ENCODE assay signal across 11 cellular contexts in genomic region chr10:132541601-132542011, GRCh38. TPM values are rescaled to one million over a fixed set of nuclear protein-coding genes. Genes with fewer than 3 reads are reported as not detected.
DNase-seq lines count a peak whose midpoint lies in the region; TF ChIP-seq lines count a peak whose summit lies in the region.
"Had no signal": no experiment of that assay in that cellular context is flagged by ENCODE, and none has a peak within 500 bp of the region (broad histone marks: within the 10 kb centered on the region; RNA-seq: fewer than 3 reads in every experiment).

No MANE protein-coding gene starts in this region.

- H3K36me3 ChIP-seq in osteoblast (ENCODE audit: insufficient read depth, low read length) (peaks cover 3% of the 10 kb centered on the region), Karpas-422 (ENCODE audit: insufficient read depth, low read length) (no peaks in the 10 kb centered on the region)
- H3K36me3 ChIP-seq: ovary, suprapubic skin had no signal

- H3K9me2 ChIP-seq in Karpas-422 (replicated peaks; ENCODE audit: insufficient read depth, low read length), result no peaks in the 10 kb centered on the region

- no peaks in the 10 kb centered on the region for H3K9me3 Mint-ChIP-seq in T-helper 2 cell treated with Interferon-gamma antibody and Interleukin-4, amounts not matched to agents 5 μg/mL and 100 μg/mL, for 36 hours
- H3K9me3 Mint-ChIP-seq in IgD-negative memory B cell, result no peaks in the 10 kb centered on the region
- peaks cover 0 to 3% (median 0%) of the 10 kb centered on the region in 5 experiments for H3K9me3 Mint-ChIP-seq in brain

- peak overlapping the region; percentile 43 for H3K27ac Mint-ChIP-seq in T-helper 2 cell treated with Interferon-gamma antibody and Interleukin-4, amounts not matched to agents 5 μg/mL and 100 μg/mL, for 36 hours
- H3K27ac Mint-ChIP-seq in IgD-negative memory B cell, result peak overlapping the region in 2 of 3 donors; percentile 78 to 84
- peak overlapping the region in 3 of 5 experiments; percentile 63 to 97 (median 77) for H3K27ac Mint-ChIP-seq in brain

- peaks cover 64% of the 10 kb centered on the region for H4K20me1 ChIP-seq in osteoblast (ENCODE audit: insufficient read depth, low read length)
- peaks cover 9% of the 10 kb centered on the region; the same call in 1 of the 2 replicates for H4K20me1 ChIP-seq in Karpas-422 (ENCODE audit: insufficient read depth, low read depth, low read length)

- no peak overlapping the region for H3K9ac ChIP-seq in Karpas-422 (ENCODE audit: low read length)

- H3K79me2 ChIP-seq in osteoblast (ENCODE audit: insufficient read depth, low read length), result peaks cover 74% of the 10 kb centered on the region
- no peaks in the 10 kb centered on the region for H3K79me2 ChIP-seq in Karpas-422 (ENCODE audit: low read length)

- TF ChIP-seq CTCF in brain (conservative IDR thresholded peaks at IDR 0.05) (no peak), osteoblast (IDR thresholded peaks at IDR 0.05; ENCODE audit: extremely low read depth, low read depth, low read length) (no peak)

- H3K27me3 Mint-ChIP-seq in T-helper 2 cell treated with Interferon-gamma antibody and Interleukin-4, amounts not matched to agents 5 μg/mL and 100 μg/mL, for 36 hours (ENCODE audit: low read depth), result no peaks in the 10 kb centered on the region
- H3K27me3 Mint-ChIP-seq in IgD-negative memory B cell (no peaks in the 10 kb centered on the region), brain (no peaks in the 10 kb centered on the region)

- H2AFZ ChIP-seq in osteoblast (ENCODE audit: low read length) (no peak overlapping the region), Karpas-422 (ENCODE audit: low read length) (no peak overlapping the region)

- H3K36me3 Mint-ChIP-seq in T-helper 2 cell treated with Interferon-gamma antibody and Interleukin-4, amounts not matched to agents 5 μg/mL and 100 μg/mL, for 36 hours (ENCODE audit: low read depth), result peaks cover 15% of the 10 kb centered on the region
- H3K36me3 Mint-ChIP-seq in IgD-negative memory B cell, result peaks cover 5% of the 10 kb centered on the region
- H3K36me3 Mint-ChIP-seq in brain, result peaks cover 9% of the 10 kb centered on the region

- H3K4me2 ChIP-seq in osteoblast (ENCODE audit: insufficient read depth, low read length), result no peak overlapping the region
- H3K4me2 ChIP-seq in Karpas-422 (ENCODE audit: low read depth, low read length, poor library complexity, severe bottlenecking), result no peak overlapping the region

- peaks cover 42% of the 10 kb centered on the region for H3K4me1 Mint-ChIP-seq in T-helper 2 cell treated with Interferon-gamma antibody and Interleukin-4, amounts not matched to agents 5 μg/mL and 100 μg/mL, for 36 hours (ENCODE audit: low read depth)
- H3K4me1 Mint-ChIP-seq in IgD-negative memory B cell (peaks cover 35 to 51% (median 43%) of the 10 kb centered on the region in 3 donors), brain (peaks cover 62% of the 10 kb centered on the region)

- H3K27ac ChIP-seq in osteoblast (ENCODE audit: low read depth, low read length) (no peak overlapping the region), Karpas-422 (ENCODE audit: low read length) (no peak overlapping the region)
- H3K27ac ChIP-seq: ovary, suprapubic skin had no signal

- no peaks in the 10 kb centered on the region for H3K9me3 ChIP-seq in osteoblast (ENCODE audit: low read depth, low read length)
- H3K9me3 ChIP-seq in Karpas-422 (ENCODE audit: low read length), result no peaks in the 10 kb centered on the region
- H3K9me3 ChIP-seq: ovary, suprapubic skin had no signal

- H3K4me3 Mint-ChIP-seq in T-helper 2 cell treated with Interferon-gamma antibody and Interleukin-4, amounts not matched to agents 5 μg/mL and 100 μg/mL, for 36 hours, result peak overlapping the region; percentile 93
- peak overlapping the region in 3 of 4 donors; percentile 67 to 87 (median 86) for H3K4me3 Mint-ChIP-seq in IgD-negative memory B cell
- peak overlapping the region in 4 of 5 experiments; percentile 74 to 92 (median 78) for H3K4me3 Mint-ChIP-seq in brain

- no peaks in the 10 kb centered on the region for H3K27me3 ChIP-seq in osteoblast (ENCODE audit: insufficient read depth, low read length)
- H3K27me3 ChIP-seq in Karpas-422 (ENCODE audit: low read length), result no peaks in the 10 kb centered on the region
- H3K27me3 ChIP-seq: ovary, suprapubic skin had no signal

- no peak for DNase-seq in T-helper 2 cell treated with Interferon-gamma antibody and Interleukin-4, amounts not matched to agents 5 μg/mL and 100 μg/mL, for 36 hours (ENCODE audit: low spot score)
- DNase-seq in T-helper 2 cell, result no peak
- DNase-seq in osteoblast (ENCODE audit: insufficient read length, low spot score, missing footprints), result peak; percentile 88
- DNase-seq in GM19238 (ENCODE audit: insufficient read length, low spot score), result no peak
- DNase-seq in NCI-H1930 (lab: John Stamatoyannopoulos, UW), result no peak
- no peak for DNase-seq in Karpas-422
- DNase-seq: effector memory CD4-positive, alpha-beta T cell had no signal

- no peak overlapping the region for H3K4me3 ChIP-seq in osteoblast (ENCODE audit: insufficient read depth, low read length)
- H3K4me3 ChIP-seq in Karpas-422 (ENCODE audit: low read length), result no peak overlapping the region
- H3K4me3 ChIP-seq: ovary, suprapubic skin had no signal

- H3K4me1 ChIP-seq in osteoblast (ENCODE audit: insufficient read depth, low read length) (peaks cover 33% of the 10 kb centered on the region), Karpas-422 (ENCODE audit: low read length) (peaks cover 42% of the 10 kb centered on the region)

RNA-seq across cellular contexts. Expression of gene INPP5A, which starts 4.0 kb away (rescaled TPM):
- polyA plus RNA-seq in IgD-negative memory B cell, result 0.94 TPM
- 17.6 TPM for polyA plus RNA-seq in brain (ENCODE audit: insufficient read depth, low read depth, low replicate concordance)
- 20.9 and 22.8 TPM in 2 replicates for total RNA-seq in osteoblast
- total RNA-seq in Karpas-422 (2014; rRNA removed; shearing (Covaris generic); ENCODE audit: low replicate concordance), result 9.1 and 11.8 TPM in 2 replicates
